Comparison of ENCODE assay signal across 8 cellular contexts in genomic region chr9:129697111-129697955, GRCh38. TPM values are rescaled to one million over a fixed set of nuclear protein-coding genes. Genes with fewer than 3 reads are reported as not detected.
DNase-seq lines count a peak whose midpoint lies in the region; ATAC-seq and TF ChIP-seq lines count a peak whose summit lies in the region.

No MANE protein-coding gene starts in this region.

- peak overlapping the region; percentile 56 for H4K5ac ChIP-seq in mesendoderm (ENCODE audit: low read length)

- no peak overlapping the region for H3K27ac Mint-ChIP-seq in T-helper 17 cell
- no peak overlapping the region for H3K27ac Mint-ChIP-seq in stimulated activated naive B cell treated with anti-CD40 and anti-IgM and Interleukin-4, amounts not matched to agents 10 μg/mL and 1 μg/mL and 100 μg/mL, for 72 hours

- H3K4me2 ChIP-seq in mesendoderm (ENCODE audit: low read length) = peak overlapping the region; percentile 93

- peak; percentile 32 for ATAC-seq in T-helper 17 cell
- peak; percentile 66 to 71 for ATAC-seq in stimulated activated naive B cell treated with anti-CD40 and anti-IgM and Interleukin-4, amounts not matched to agents 10 μg/mL and 1 μg/mL and 100 μg/mL, for 72 hours (replicated peaks)

- H3K23ac ChIP-seq in mesendoderm (ENCODE audit: low read length) = peak overlapping the region; percentile 97

- H3K27me3 ChIP-seq in mesendoderm (ENCODE audit: insufficient read depth, low read length, poor library complexity) = no peaks in the 10 kb centered on the region

- H3K9me3 Mint-ChIP-seq in stimulated activated naive B cell treated with anti-CD40 and anti-IgM and Interleukin-4, amounts not matched to agents 10 μg/mL and 1 μg/mL and 100 μg/mL, for 72 hours = no peaks in the 10 kb centered on the region

- no peaks in the 10 kb centered on the region for H3K36me3 ChIP-seq in mesendoderm (ENCODE audit: control insufficient read depth, insufficient read depth, low read length)

- H2AK5ac ChIP-seq in mesendoderm (ENCODE audit: low read length) = no peak overlapping the region

- H3K27ac ChIP-seq in coronary artery = peak overlapping the region; percentile 92 to 95
- H3K27ac ChIP-seq in mesendoderm (ENCODE audit: low read depth, low read length) = no peak overlapping the region

- DNase-seq in HCEC 1CT = peak; percentile 65
- DNase-seq in T-helper 17 cell = no peak
- DNase-seq in coronary artery (ENCODE audit: low spot score) = peak; percentile 87
- DNase-seq in mesendoderm = peak; percentile 47
- DNase-seq in stimulated activated naive B cell treated with anti-CD40 and anti-IgM and Interleukin-4, amounts not matched to agents 10 μg/mL and 1 μg/mL and 100 μg/mL, for 72 hours = no peak
- DNase-seq in stimulated activated naive CD4-positive, alpha-beta T cell treated with Interleukin-2 at 50 U/mL for 16 hours (lab: John Stamatoyannopoulos, UW) = no peak
- no peak for DNase-seq in DMS153 (lab: John Stamatoyannopoulos, UW)
- DNase-seq in NCI-H128 (lab: John Stamatoyannopoulos, UW; ENCODE audit: unreplicated experiment) = no peak

- H3K4ac ChIP-seq in mesendoderm (ENCODE audit: low read depth, low read length) = peak overlapping the region; percentile 56

- H3K9ac ChIP-seq in mesendoderm (ENCODE audit: low read length) = peak overlapping the region; percentile 83

- H3K36me3 Mint-ChIP-seq in T-helper 17 cell (ENCODE audit: low read depth) = no peaks in the 10 kb centered on the region
- H3K36me3 Mint-ChIP-seq in stimulated activated naive B cell treated with anti-CD40 and anti-IgM and Interleukin-4, amounts not matched to agents 10 μg/mL and 1 μg/mL and 100 μg/mL, for 72 hours = no peaks in the 10 kb centered on the region

- H3K4me3 ChIP-seq in coronary artery (peak overlapping the region; percentile 78), mesendoderm (ENCODE audit: low read length) (peak overlapping the region; percentile 52)

- H3K18ac ChIP-seq in mesendoderm (ENCODE audit: low read length) = peak overlapping the region; percentile 65

- peaks cover 4% of the 10 kb centered on the region for H3K4me1 Mint-ChIP-seq in T-helper 17 cell
- H3K4me1 Mint-ChIP-seq in stimulated activated naive B cell treated with anti-CD40 and anti-IgM and Interleukin-4, amounts not matched to agents 10 μg/mL and 1 μg/mL and 100 μg/mL, for 72 hours = peaks cover 2 to 5% of the 10 kb centered on the region in 2 donors

- no peak overlapping the region for H4K8ac ChIP-seq in mesendoderm (ENCODE audit: low read depth, low read length)

- H3K27me3 Mint-ChIP-seq in T-helper 17 cell = peaks cover 56% of the 10 kb centered on the region
- H3K27me3 Mint-ChIP-seq in stimulated activated naive B cell treated with anti-CD40 and anti-IgM and Interleukin-4, amounts not matched to agents 10 μg/mL and 1 μg/mL and 100 μg/mL, for 72 hours = peaks cover 53 to 65% of the 10 kb centered on the region in 2 donors

- H2BK5ac ChIP-seq in mesendoderm (ENCODE audit: low read length) = no peak overlapping the region

- H3K79me2 ChIP-seq in mesendoderm (ENCODE audit: control insufficient read depth, insufficient read depth, low read length) = no peaks in the 10 kb centered on the region

- no peaks in the 10 kb centered on the region for H3K9me3 ChIP-seq in T-helper 17 cell (ENCODE audit: control insufficient read depth, low read length, poor library complexity, severe bottlenecking)

- H3K4me1 ChIP-seq in mesendoderm (ENCODE audit: control insufficient read depth, low read depth, low read length) = no peaks in the 10 kb centered on the region

- H3K79me1 ChIP-seq in mesendoderm (ENCODE audit: low read length) = no peaks in the 10 kb centered on the region

- no peak overlapping the region for H2BK15ac ChIP-seq in mesendoderm (replicated peaks; ENCODE audit: low read depth)

- peak overlapping the region; percentile 83 for H3K4me3 Mint-ChIP-seq in T-helper 17 cell
- peak overlapping the region; percentile 64 to 77 for H3K4me3 Mint-ChIP-seq in stimulated activated naive B cell treated with anti-CD40 and anti-IgM and Interleukin-4, amounts not matched to agents 10 μg/mL and 1 μg/mL and 100 μg/mL, for 72 hours

- no peak overlapping the region for H2BK120ac ChIP-seq in mesendoderm (ENCODE audit: low read depth, low read length)

- peak overlapping the region; percentile 92 for H3K56ac ChIP-seq in mesendoderm (ENCODE audit: low read length)

- TF ChIP-seq CTCF in coronary artery (IDR thresholded peaks at IDR 0.05) = no peak

- WGBS in mesendoderm (ENCODE audit: extremely low coverage, insufficient coverage, low lambda C conversion rate) = no CpG with 5 or more reads among the region's 76 CpGs

RNA-seq across cellular contexts. Expression of gene PRRX2, which starts 31.9 kb away (rescaled TPM):
- not detected for total RNA-seq in T-helper 17 cell
- polyA plus RNA-seq in mesendoderm (2013, experiment 1 of 2) = 5.4 TPM
- polyA plus RNA-seq in mesendoderm (2013, experiment 2 of 2) = 5.1 TPM

RNA-seq across cellular contexts. Expression of gene ASB6, which starts 55.4 kb away (rescaled TPM):
- 10 to 100 TPM; 21.9 to 28.7 TPM for total RNA-seq in T-helper 17 cell
- polyA plus RNA-seq in mesendoderm (2013, experiment 1 of 2) = 11.8 TPM
- polyA plus RNA-seq in mesendoderm (2013, experiment 2 of 2) = 11.2 TPM

RNA-seq across cellular contexts. Expression of gene PTGES, which starts 55.5 kb away (rescaled TPM):
- total RNA-seq in T-helper 17 cell = under 1 TPM in 1 of 2 donors, not detected in 1; 0.15 TPM
- polyA plus RNA-seq in mesendoderm (2013, experiment 1 of 2) = 1.2 TPM
- polyA plus RNA-seq in mesendoderm (2013, experiment 2 of 2) = 1.0 TPM

Comparison
In these comparisons a context has a peak if more than half of its experiments do, and no peak if none do; other contexts are left out.
1. DNase-seq: peak in HCEC 1CT (single experiment), coronary artery (single experiment) and mesendoderm (single experiment); none in T-helper 17 cell (0 of 3), stimulated activated naive B cell treated with anti-CD40 and anti-IgM and Interleukin-4, amounts not matched to agents 10 μg/mL and 1 μg/mL and 100 μg/mL, for 72 hours (single experiment), stimulated activated naive CD4-positive, alpha-beta T cell treated with Interleukin-2 at 50 U/mL for 16 hours (single experiment), DMS153 (single experiment) and NCI-H128 (single experiment).